36 cellular contexts compared by ENCODE assay signal in the genomic region with DNA sequence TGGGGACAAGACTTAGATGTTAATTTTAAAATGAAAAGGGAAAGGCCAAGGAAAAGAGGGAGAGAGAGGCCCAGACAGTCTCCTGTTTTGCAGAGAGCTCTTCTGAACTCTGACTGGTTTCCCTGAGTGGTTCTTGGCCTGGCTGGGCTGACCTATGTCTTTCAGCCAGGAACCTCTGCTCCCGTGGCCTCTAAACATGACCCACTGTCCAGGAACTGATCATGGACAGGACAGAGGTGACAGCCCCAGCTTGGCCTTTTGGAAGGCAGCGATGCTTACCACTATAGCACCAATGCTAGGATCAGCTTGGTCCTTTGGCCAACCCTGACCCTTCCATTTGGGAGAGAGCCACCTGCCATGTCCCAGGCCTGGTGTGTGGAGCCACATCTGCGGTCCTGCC. TPM values are rescaled to one million over a fixed set of nuclear protein-coding genes. Genes with fewer than 3 reads are reported as not detected.
"Had no signal": no experiment of that assay in that cellular context is flagged by ENCODE, and none has a peak within 500 bp of the region (broad histone marks: within the 10 kb centered on the region; RNA-seq: fewer than 3 reads in every experiment).

No MANE protein-coding gene starts in this region.

- H3K4me3 ChIP-seq: adrenal gland, SK-N-MC had no signal

- H3K4me1 ChIP-seq: adrenal gland had no signal

- H3K27me3 Mint-ChIP-seq: activated B cell treated with CpG ODN at 0.5 μM for 24 hours; activated CD4-positive, alpha-beta T cell treated with anti-CD3 and anti-CD28 coated beads, Interleukin-2, amount 10 ng/mL, durations not matched to agents 24 days and 14 days; activated naive CD8-positive, alpha-beta T cell treated with anti-CD3 and anti-CD28 coated beads, Interleukin-2, amount 10 ng/mL, durations not matched to agents 7 days and 5 days; T-cell had no signal

- H3K27ac Mint-ChIP-seq: activated B cell treated with CpG ODN at 0.5 μM for 24 hours; activated CD4-positive, alpha-beta T cell treated with anti-CD3 and anti-CD28 coated beads, Interleukin-2, amount 10 ng/mL, durations not matched to agents 24 days and 14 days; activated naive CD8-positive, alpha-beta T cell treated with anti-CD3 and anti-CD28 coated beads, Interleukin-2, amount 10 ng/mL, durations not matched to agents 7 days and 5 days; activated T-helper 17 cell treated with anti-CD3 and anti-CD28 coated beads, Interleukin-2, amount 50 U/mL, for 72 hours; T-cell had no signal

- H3K9me3 Mint-ChIP-seq: activated B cell treated with CpG ODN at 0.5 μM for 24 hours; activated CD4-positive, alpha-beta T cell treated with anti-CD3 and anti-CD28 coated beads, Interleukin-2, amount 10 ng/mL, durations not matched to agents 24 days and 14 days; activated naive CD8-positive, alpha-beta T cell treated with anti-CD3 and anti-CD28 coated beads, Interleukin-2, amount 10 ng/mL, durations not matched to agents 7 days and 5 days; activated T-helper 17 cell treated with anti-CD3 and anti-CD28 coated beads, Interleukin-2, amount 50 U/mL, for 72 hours; T-cell had no signal

- FAIRE-seq: astrocyte, TTC549 had no signal

- DNase-seq: activated B cell treated with CpG ODN at 0.5 μM for 24 hours; activated CD4-positive, alpha-beta T cell treated with anti-CD3 and anti-CD28 coated beads for 1 hour; activated CD4-positive, alpha-beta T cell treated with anti-CD3 and anti-CD28 coated beads, Interleukin-2, amount 10 ng/mL, durations not matched to agents 24 days and 14 days; activated CD4-positive, alpha-beta T cell treated with anti-CD3 and anti-CD28 coated beads, Interleukin-2, amount 50 U/mL, for 48 hours; activated gamma-delta T cell; activated naive CD4-positive, alpha-beta T cell treated with anti-CD3 and anti-CD28 coated beads, Interleukin-2, amount 50 U/mL, for 16 hours; activated naive CD8-positive, alpha-beta T cell treated with anti-CD3 and anti-CD28 coated beads, Interleukin-2, amount 10 ng/mL, durations not matched to agents 7 days and 5 days; activated T-cell treated with anti-CD3 and anti-CD28 coated beads for 4 hours; activated T-cell treated with anti-CD3 and anti-CD28 coated beads, Interleukin-2, amount 50 U/mL, for 48 hours; adrenal gland; brain microvascular endothelial cell; IMR-90; KBM-7; NCI-H1092; NCI-H1417; NCI-H1694; NCI-H2029; NCI-H2107; NCI-H2171 treated with DMSO at 0.1 percent for 48 hours; NCI-H510A treated with DMSO at 0.1 percent for 48 hours; NCI-H69; NK-92 treated with Interleukin-12 subunit alpha and Interleukin-12 subunit beta, amount 100 ng/mL, for 24 hours; OCI-M1; RPMI8226; T-cell; T-helper 2 cell; T1000 had no signal

- H3K27me3 ChIP-seq: adrenal gland, brain microvascular endothelial cell had no signal

- H3K4me3 Mint-ChIP-seq: activated B cell treated with CpG ODN at 0.5 μM for 24 hours; activated CD4-positive, alpha-beta T cell treated with anti-CD3 and anti-CD28 coated beads, Interleukin-2, amount 10 ng/mL, durations not matched to agents 24 days and 14 days; activated naive CD8-positive, alpha-beta T cell treated with anti-CD3 and anti-CD28 coated beads, Interleukin-2, amount 10 ng/mL, durations not matched to agents 7 days and 5 days; activated T-helper 17 cell treated with anti-CD3 and anti-CD28 coated beads, Interleukin-2, amount 50 U/mL, for 72 hours; T-cell had no signal

- H3K36me3 ChIP-seq: adrenal gland, brain microvascular endothelial cell had no signal

- H3K9me3 ChIP-seq: adrenal gland had no signal

- ATAC-seq: activated T-helper 17 cell treated with anti-CD3 and anti-CD28 coated beads, Interleukin-2, amount 50 U/mL, for 72 hours; Panc1; Right ventricle myocardium inferior; T-cell had no signal

- H3K27ac ChIP-seq: adrenal gland, brain microvascular endothelial cell, SK-N-MC had no signal

- H3K4me1 Mint-ChIP-seq: activated B cell treated with CpG ODN at 0.5 μM for 24 hours; activated CD4-positive, alpha-beta T cell treated with anti-CD3 and anti-CD28 coated beads, Interleukin-2, amount 10 ng/mL, durations not matched to agents 24 days and 14 days; activated naive CD8-positive, alpha-beta T cell treated with anti-CD3 and anti-CD28 coated beads, Interleukin-2, amount 10 ng/mL, durations not matched to agents 7 days and 5 days; activated T-helper 17 cell treated with anti-CD3 and anti-CD28 coated beads, Interleukin-2, amount 50 U/mL, for 72 hours; T-cell had no signal

- H3K36me3 Mint-ChIP-seq: activated naive CD8-positive, alpha-beta T cell treated with anti-CD3 and anti-CD28 coated beads, Interleukin-2, amount 10 ng/mL, durations not matched to agents 7 days and 5 days; T-cell had no signal

RNA-seq across cellular contexts. Expression of a gene that starts 55.2 kb away (rescaled TPM):
- total RNA-seq: activated B cell treated with CpG ODN at 0.5 μM for 24 hours; activated CD4-positive, alpha-beta T cell treated with anti-CD3 and anti-CD28 coated beads, Interleukin-2, amount 10 ng/mL, durations not matched to agents 24 days and 14 days; activated CD8-positive, alpha-beta memory T cell treated with anti-CD3 and anti-CD28 coated beads for 36 hours; activated naive CD8-positive, alpha-beta T cell treated with anti-CD3 and anti-CD28 coated beads, Interleukin-2, amount 10 ng/mL, durations not matched to agents 7 days and 5 days; activated T-helper 17 cell treated with anti-CD3 and anti-CD28 coated beads, Interleukin-2, amount 50 U/mL, for 72 hours; IMR-90; LHCN-M2; M059J had no signal
